ENCODE assay signal across 8 cellular contexts in genomic region chr17:78497115-78497540, GRCh38.
A peak's percentile ranks its signal among the peaks of the same experiment; 100 is the strongest.
DNase-seq lines count a peak whose midpoint lies in the region; ATAC-seq, FAIRE-seq and TF ChIP-seq lines count a peak whose summit lies in the region.

No MANE protein-coding gene starts in this region.

- H3K9me3 ChIP-seq in DND-41 (ENCODE audit: insufficient read depth, low read length, severe bottlenecking) (no peaks in the 10 kb centered on the region), MG63 (no peaks in the 10 kb centered on the region), gastroesophageal sphincter (no peaks in the 10 kb centered on the region)

- no peaks in the 10 kb centered on the region for H3K36me3 ChIP-seq in DND-41 (ENCODE audit: insufficient read depth, low read length)
- H3K36me3 ChIP-seq in MG63 = no peaks in the 10 kb centered on the region
- H3K36me3 ChIP-seq in gastroesophageal sphincter = no peaks in the 10 kb centered on the region

- no peaks in the 10 kb centered on the region for H3K79me2 ChIP-seq in DND-41 (ENCODE audit: insufficient read depth, low read length)

- no peak overlapping the region for H3K4me2 ChIP-seq in DND-41 (ENCODE audit: insufficient read depth, low read length)

- H3K27me3 ChIP-seq in DND-41 (ENCODE audit: insufficient read depth, low read length, poor library complexity) (no peaks in the 10 kb centered on the region), MG63 (no peaks in the 10 kb centered on the region), gastroesophageal sphincter (no peaks in the 10 kb centered on the region)

- no peak overlapping the region for H3K9ac ChIP-seq in DND-41 (ENCODE audit: low read depth, low read length)

- no peak overlapping the region for H2AFZ ChIP-seq in DND-41 (ENCODE audit: low read depth, low read length)

- peak; percentile 69 for ATAC-seq in DND-41 (ENCODE audit: insufficient read depth, low read depth)
- peak; percentile 68 for ATAC-seq in gastroesophageal sphincter
- ATAC-seq in omental fat pad (ENCODE audit: low FRiP score) = peak; percentile 49
- no peak for ATAC-seq in HG03571 (IDR thresholded peaks at IDR 0.05; ENCODE audit: unreplicated experiment)

- WGBS in gastroesophageal sphincter (ENCODE audit: low coverage in 1 of 2), 2 donors = 7% methylated on average over 3 of the region's 10 CpGs; no CpG with 5 or more reads in 1 of the 2 donors

- no peak for TF ChIP-seq POLR2A in gastroesophageal sphincter (IDR thresholded peaks at IDR 0.05)

- no peaks in the 10 kb centered on the region for H3K4me1 ChIP-seq in DND-41 (ENCODE audit: insufficient read depth, low read length)
- H3K4me1 ChIP-seq in gastroesophageal sphincter = peaks cover 0 to 7% (median 0%) of the 10 kb centered on the region in 3 donors

- peak; percentile 43 for DNase-seq in DND-41
- peak; percentile 61 for DNase-seq in MG63
- DNase-seq in RKO (ENCODE audit: low spot score) = peak; percentile 78
- peak; percentile 51 for DNase-seq in activated naive CD4-positive, alpha-beta T cell treated with Interleukin-2 at 50 U/mL for 16 hours
- no peak for DNase-seq in omental fat pad (ENCODE audit: low spot score)
- peak; percentile 91 for DNase-seq in urothelium cell line (ENCODE audit: low spot score)

- TF ChIP-seq CTCF in DND-41 (IDR thresholded peaks at IDR 0.05; ENCODE audit: borderline replicate concordance, extremely low read depth, low read length, poor library complexity, severe bottlenecking) = peak; percentile 73
- TF ChIP-seq CTCF in gastroesophageal sphincter (IDR thresholded peaks at IDR 0.05) = peak in 3 of 4 experiments; percentile 73 to 83 (median 83)
- TF ChIP-seq CTCF in omental fat pad (IDR thresholded peaks at IDR 0.05) = no peak

- no peak overlapping the region for H3K4me3 ChIP-seq in DND-41 (ENCODE audit: low read depth in 1 of 2, low read length in 2 of 2)
- no peak overlapping the region for H3K4me3 ChIP-seq in MG63
- no peak overlapping the region for H3K4me3 ChIP-seq in gastroesophageal sphincter

- no peak for TF ChIP-seq EP300 in gastroesophageal sphincter (IDR thresholded peaks at IDR 0.05)

- peaks cover 3% of the 10 kb centered on the region; the same call in 1 of the 2 replicates for H4K20me1 ChIP-seq in DND-41 (ENCODE audit: insufficient read depth, low read length)

- FAIRE-seq in urothelium cell line (lab: Jason Lieb, UNC) = peak; percentile 63

- no peak overlapping the region for H3K27ac ChIP-seq in DND-41 (ENCODE audit: low read length)
- no peak overlapping the region for H3K27ac ChIP-seq in gastroesophageal sphincter

Comparison
In these comparisons a context has a peak if more than half of its experiments do, and no peak if none do; other contexts are left out.
1. CTCF ChIP-seq: peak in DND-41 (single experiment) and gastroesophageal sphincter (3 of 4); none in omental fat pad (0 of 3).